Comparison of ENCODE assay signal across 2 cellular contexts in the genomic region with DNA sequence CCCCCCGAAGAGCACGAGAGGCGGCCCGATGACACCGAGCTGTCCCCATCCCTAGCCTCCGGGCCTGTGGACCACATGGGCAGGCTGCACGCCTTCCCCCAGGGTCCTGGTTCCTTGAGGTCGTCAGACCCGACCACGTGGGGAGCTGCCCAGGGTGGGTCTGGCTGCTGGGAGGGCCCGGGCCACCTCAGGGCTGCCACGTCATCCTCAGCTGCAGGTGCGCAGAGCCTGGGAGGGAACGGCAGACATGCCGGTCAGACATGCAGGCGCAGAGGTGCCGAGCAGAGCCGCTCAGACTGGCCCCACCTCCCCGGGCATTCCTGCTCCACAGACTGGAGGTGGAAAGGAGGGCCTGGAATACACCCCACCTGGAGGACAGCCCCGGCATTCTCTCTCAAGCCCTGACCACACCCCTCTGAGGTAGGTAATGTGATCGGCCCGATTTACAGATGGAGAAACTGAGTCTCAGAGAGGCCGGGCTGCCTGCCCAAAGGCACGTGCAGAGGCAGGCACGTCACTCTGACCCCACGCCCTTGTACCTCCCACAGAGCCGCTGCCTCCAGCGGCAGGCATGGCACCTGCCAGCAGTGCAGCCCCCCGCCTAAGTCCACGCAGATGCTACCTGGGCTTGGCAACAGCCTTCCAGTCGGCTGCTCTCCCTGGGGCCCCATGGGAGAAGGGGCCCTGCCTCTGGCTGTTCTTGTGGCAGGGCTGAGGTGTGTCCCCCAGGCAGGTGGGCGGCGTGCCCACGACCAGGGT.
TF ChIP-seq lines count a peak whose summit lies in the region.

No MANE protein-coding gene starts in this region.

TF ChIP-seq in IMR-90, 13 proteins besides CTCF, POLR2A, EP300 and RAD21:
- no peak for TF ChIP-seq CHD1 (IDR thresholded peaks at IDR 0.05; ENCODE audit: low read depth, low read length)

TF ChIP-seq in K562, 482 proteins besides CTCF, POLR2A, EP300 and RAD21:
- TF ChIP-seq ZNF124 (CRISPR knock-in tag; IDR thresholded peaks at IDR 0.05) = 0 out of 2 replicates have a peak, but pooled peaks have one; percentile 51
- no peak for TF ChIP-seq ZKSCAN1 (IDR thresholded peaks at IDR 0.05; ENCODE audit: low read depth, low read length)
- no peak for TF ChIP-seq MYNN (IDR thresholded peaks at IDR 0.05)
- no peak for TF ChIP-seq MYNN (CRISPR knock-in tag; IDR thresholded peaks at IDR 0.05)
- TF ChIP-seq, protein P1, sequence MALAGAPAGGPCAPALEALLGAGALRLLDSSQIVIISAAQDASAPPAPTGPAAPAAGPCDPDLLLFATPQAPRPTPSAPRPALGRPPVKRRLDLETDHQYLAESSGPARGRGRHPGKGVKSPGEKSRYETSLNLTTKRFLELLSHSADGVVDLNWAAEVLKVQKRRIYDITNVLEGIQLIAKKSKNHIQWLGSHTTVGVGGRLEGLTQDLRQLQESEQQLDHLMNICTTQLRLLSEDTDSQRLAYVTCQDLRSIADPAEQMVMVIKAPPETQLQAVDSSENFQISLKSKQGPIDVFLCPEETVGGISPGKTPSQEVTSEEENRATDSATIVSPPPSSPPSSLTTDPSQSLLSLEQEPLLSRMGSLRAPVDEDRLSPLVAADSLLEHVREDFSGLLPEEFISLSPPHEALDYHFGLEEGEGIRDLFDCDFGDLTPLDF (CRISPR knock-in tag; IDR thresholded peaks at IDR 0.05) = no peak
- TF ChIP-seq SREBF2 (CRISPR knock-in tag; IDR thresholded peaks at IDR 0.05) = no peak
- TF ChIP-seq BCOR (IDR thresholded peaks at IDR 0.05) = 0 out of 2 replicates have a peak, but pooled peaks have one; percentile 15
- TF ChIP-seq POLR3A (IDR thresholded peaks at IDR 0.05; ENCODE audit: borderline replicate concordance, extremely low read depth, insufficient read depth, insufficient read length) = no peak
- TF ChIP-seq ZFX (CRISPR knock-in tag; IDR thresholded peaks at IDR 0.05) = no peak
- no peak for TF ChIP-seq HCFC1 (IDR thresholded peaks at IDR 0.05; ENCODE audit: low read depth, low read length)
- no peak for TF ChIP-seq TFAM (CRISPR knock-in tag; conservative IDR thresholded peaks at IDR 0.05)
- TF ChIP-seq, protein P2, sequence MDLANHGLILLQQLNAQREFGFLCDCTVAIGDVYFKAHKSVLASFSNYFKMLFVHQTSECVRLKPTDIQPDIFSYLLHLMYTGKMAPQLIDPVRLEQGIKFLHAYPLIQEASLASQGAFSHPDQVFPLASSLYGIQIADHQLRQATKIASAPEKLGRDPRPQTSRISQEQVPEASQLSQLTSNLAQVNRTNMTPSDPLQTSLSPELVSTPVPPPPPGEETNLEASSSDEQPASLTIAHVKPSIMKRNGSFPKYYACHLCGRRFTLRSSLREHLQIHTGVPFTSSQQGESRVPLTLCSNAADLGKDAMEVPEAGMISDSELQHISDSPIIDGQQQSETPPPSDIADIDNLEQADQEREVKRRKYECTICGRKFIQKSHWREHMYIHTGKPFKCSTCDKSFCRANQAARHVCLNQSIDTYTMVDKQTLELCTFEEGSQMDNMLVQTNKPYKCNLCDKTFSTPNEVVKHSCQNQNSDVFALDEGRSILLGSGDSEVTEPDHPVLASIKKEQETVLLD (IDR thresholded peaks at IDR 0.05) = no peak
- no peak for TF ChIP-seq ZNF134 (CRISPR knock-in tag; conservative IDR thresholded peaks at IDR 0.05)
- TF ChIP-seq, protein P3, sequence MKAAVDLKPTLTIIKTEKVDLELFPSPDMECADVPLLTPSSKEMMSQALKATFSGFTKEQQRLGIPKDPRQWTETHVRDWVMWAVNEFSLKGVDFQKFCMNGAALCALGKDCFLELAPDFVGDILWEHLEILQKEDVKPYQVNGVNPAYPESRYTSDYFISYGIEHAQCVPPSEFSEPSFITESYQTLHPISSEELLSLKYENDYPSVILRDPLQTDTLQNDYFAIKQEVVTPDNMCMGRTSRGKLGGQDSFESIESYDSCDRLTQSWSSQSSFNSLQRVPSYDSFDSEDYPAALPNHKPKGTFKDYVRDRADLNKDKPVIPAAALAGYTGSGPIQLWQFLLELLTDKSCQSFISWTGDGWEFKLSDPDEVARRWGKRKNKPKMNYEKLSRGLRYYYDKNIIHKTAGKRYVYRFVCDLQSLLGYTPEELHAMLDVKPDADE (conservative IDR thresholded peaks at IDR 0.05; ENCODE audit: control insufficient read depth, low read depth, low read length) = no peak
- no peak for TF ChIP-seq CBFA2T2 (conservative IDR thresholded peaks at IDR 0.05)
- TF ChIP-seq BHLHE40 (IDR thresholded peaks at IDR 0.05; ENCODE audit: low read length) = 0 out of 2 replicates have a peak, but pooled peaks have one; percentile 6
- no peak for TF ChIP-seq ZKSCAN3 (CRISPR knock-in tag; IDR thresholded peaks at IDR 0.05)
- no peak for TF ChIP-seq SMARCA4 (IDR thresholded peaks at IDR 0.05)
- no peak for TF ChIP-seq EGR1 (conservative IDR thresholded peaks at IDR 0.05)
- TF ChIP-seq ZNF282 (CRISPR knock-in tag; IDR thresholded peaks at IDR 0.05) = 0 out of 2 replicates have a peak, but pooled peaks have one; percentile 36
- TF ChIP-seq ASH1L (IDR thresholded peaks at IDR 0.05; ENCODE audit: borderline replicate concordance, low read depth, partially characterized antibody) = no peak
- TF ChIP-seq GATAD2B (IDR thresholded peaks at IDR 0.05; ENCODE audit: borderline replicate concordance) = no peak
- no peak for TF ChIP-seq TAF9B (IDR thresholded peaks at IDR 0.05; ENCODE audit: partially characterized antibody)
- TF ChIP-seq SUPT5H (IDR thresholded peaks at IDR 0.05) = no peak
- no peak for TF ChIP-seq ZNF445 (CRISPR knock-in tag; IDR thresholded peaks at IDR 0.05; ENCODE audit: low read depth)
- TF ChIP-seq YY1 (IDR thresholded peaks at IDR 0.05; ENCODE audit: borderline replicate concordance in 1 of 3, control insufficient read depth in 1 of 3, extremely low read depth in 1 of 3, insufficient read depth in 3 of 3, insufficient read length in 1 of 3, insufficient replicate concordance in 2 of 3, low read depth in 1 of 3, low read length in 2 of 3) = no peak
